16 cellular contexts compared by ENCODE assay signal in the genomic region with DNA sequence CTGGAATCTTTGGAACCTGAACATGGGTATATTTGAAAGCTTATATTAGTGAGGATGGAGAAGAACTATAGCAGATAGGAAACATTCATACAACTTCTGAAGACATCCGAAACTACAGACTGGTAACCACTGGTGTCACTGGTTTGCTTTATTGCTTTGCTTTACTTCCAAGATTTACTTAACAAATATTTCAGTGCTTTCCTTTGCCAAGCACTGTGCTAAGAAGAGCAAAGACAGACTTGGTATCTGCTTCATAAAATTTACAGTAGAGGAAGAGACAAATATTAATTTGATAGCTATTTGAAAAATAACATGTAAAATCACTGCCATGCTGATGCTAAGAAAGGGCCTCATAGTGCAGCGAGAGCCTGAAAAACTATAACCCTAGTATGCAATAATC. TPM values are rescaled to one million over a fixed set of nuclear protein-coding genes. Genes with fewer than 3 reads are reported as not detected.
DNase-seq lines count a peak whose midpoint lies in the region; ATAC-seq and TF ChIP-seq lines count a peak whose summit lies in the region.
"Had no signal": no experiment of that assay in that cellular context is flagged by ENCODE, and none has a peak within 500 bp of the region (broad histone marks: within the 10 kb centered on the region; RNA-seq: fewer than 3 reads in every experiment).

No MANE protein-coding gene starts in this region.

- peak overlapping the region; percentile 92 for H3K4me2 ChIP-seq in hepatocyte
- H3K4me2 ChIP-seq: SK-N-SH had no signal

- no peak for TF ChIP-seq POLR2A in sigmoid colon (IDR thresholded peaks at IDR 0.05)

- TF ChIP-seq EP300 in sigmoid colon (IDR thresholded peaks at IDR 0.05): peak in 1 of 4 donors; percentile 8

- no peak for ATAC-seq in activated T-helper 17 cell treated with anti-CD3 and anti-CD28 coated beads, Interleukin-2, amount 50 U/mL, for 72 hours (replicated peaks)
- no peak for ATAC-seq in HG02642 (IDR thresholded peaks at IDR 0.05; ENCODE audit: poor library complexity, unreplicated experiment)
- no peak for ATAC-seq in HG02759 (IDR thresholded peaks at IDR 0.05; ENCODE audit: unreplicated experiment)

- no peaks in the 10 kb centered on the region for H3K36me3 Mint-ChIP-seq in Caco-2 (ENCODE audit: insufficient read depth, unreplicated experiment)
- no peaks in the 10 kb centered on the region for H3K36me3 Mint-ChIP-seq in activated T-helper 17 cell treated with anti-CD3 and anti-CD28 coated beads, Interleukin-2, amount 50 U/mL, for 72 hours (ENCODE audit: low read depth)

- no TSS peak for BruUV-seq in Caco-2 (replicated peaks; lab: Mats Ljungman, UMichigan)

- H3K27ac Mint-ChIP-seq in Caco-2 (ENCODE audit: unreplicated experiment): no peak overlapping the region
- H3K27ac Mint-ChIP-seq in activated T-helper 17 cell treated with anti-CD3 and anti-CD28 coated beads, Interleukin-2, amount 50 U/mL, for 72 hours: no peak overlapping the region
- H3K27ac Mint-ChIP-seq: activated CD4-positive, alpha-beta T cell treated with anti-CD3 and anti-CD28 coated beads for 36 hours had no signal

- WGBS in hepatocyte (ENCODE audit: low lambda C conversion rate, missing lambda C conversion rate): 92% methylated on average over 2 of the region's 2 CpGs
- 79 to 82% methylated on average over 2 of the region's 2 CpGs for WGBS in sigmoid colon, 2 donors

- peaks cover 6% of the 10 kb centered on the region for H3K4me1 Mint-ChIP-seq in Caco-2 (ENCODE audit: low read depth, unreplicated experiment)
- no peaks in the 10 kb centered on the region for H3K4me1 Mint-ChIP-seq in activated T-helper 17 cell treated with anti-CD3 and anti-CD28 coated beads, Interleukin-2, amount 50 U/mL, for 72 hours

- H3K4me1 ChIP-seq in Caco-2 (no peaks in the 10 kb centered on the region), hepatocyte (ENCODE audit: insufficient read depth) (no peaks in the 10 kb centered on the region), sigmoid colon (peaks cover 0 to 34% (median 17%) of the 10 kb centered on the region in 4 donors)

- peak overlapping the region; percentile 81 for H3K4me3 Mint-ChIP-seq in Caco-2 (ENCODE audit: unreplicated experiment)
- peak overlapping the region; percentile 66 for H3K4me3 Mint-ChIP-seq in activated T-helper 17 cell treated with anti-CD3 and anti-CD28 coated beads, Interleukin-2, amount 50 U/mL, for 72 hours

- H3K27me3 Mint-ChIP-seq in Caco-2 (ENCODE audit: insufficient read depth, unreplicated experiment): peaks cover 3% of the 10 kb centered on the region
- peaks cover 12% of the 10 kb centered on the region for H3K27me3 Mint-ChIP-seq in activated T-helper 17 cell treated with anti-CD3 and anti-CD28 coated beads, Interleukin-2, amount 50 U/mL, for 72 hours

- no peaks in the 10 kb centered on the region for H3K36me3 ChIP-seq in Caco-2 (ENCODE audit: control insufficient read depth, insufficient read depth, low read length)
- H3K36me3 ChIP-seq in hepatocyte (replicated peaks; ENCODE audit: insufficient read depth, low read depth): no peaks in the 10 kb centered on the region
- H3K36me3 ChIP-seq in sigmoid colon: no peaks in the 10 kb centered on the region
- H3K36me3 ChIP-seq: neutrophil, Peyer's patch had no signal

- H3K4me3 ChIP-seq in Caco-2 (ENCODE audit: low read depth, low read length) (no peak overlapping the region), hepatocyte (no peak overlapping the region), sigmoid colon (peak overlapping the region in 2 of 4 donors; percentile 61 to 71)

- TF ChIP-seq CTCF in Caco-2 (IDR thresholded peaks at IDR 0.05; ENCODE audit: insufficient read depth in 1 of 2, low read depth in 1 of 2, low read length in 1 of 2, severe bottlenecking in 1 of 2, unreplicated experiment in 1 of 2): no peak
- no peak for TF ChIP-seq CTCF in hepatocyte (IDR thresholded peaks at IDR 0.05; ENCODE audit: poor library complexity)
- no peak for TF ChIP-seq CTCF in sigmoid colon (IDR thresholded peaks at IDR 0.05)

- no peak for DNase-seq in Caco-2
- no peak for DNase-seq in hepatocyte (ENCODE audit: low spot score)
- DNase-seq in sigmoid colon: no peak
- DNase-seq in HuH-7 (ENCODE audit: low spot score): no peak
- no peak for DNase-seq in NCI-H748 (lab: John Stamatoyannopoulos, UW; ENCODE audit: unreplicated experiment)
- DNase-seq: aorta, NCI-H1436, NCI-H2171 treated with DMSO at 0.1 percent for 48 hours, T1000 had no signal

- no peaks in the 10 kb centered on the region for H4K20me1 ChIP-seq in hepatocyte (ENCODE audit: insufficient read depth, poor library complexity, severe bottlenecking)

- H3K9me2 ChIP-seq in hepatocyte (replicated peaks; ENCODE audit: insufficient read depth): no peaks in the 10 kb centered on the region
- H3K9me2 ChIP-seq: SK-N-SH had no signal

- peaks cover 13% of the 10 kb centered on the region for H3K79me2 ChIP-seq in hepatocyte

- no peaks in the 10 kb centered on the region for H3K9me3 Mint-ChIP-seq in Caco-2 (ENCODE audit: unreplicated experiment)
- no peaks in the 10 kb centered on the region for H3K9me3 Mint-ChIP-seq in activated T-helper 17 cell treated with anti-CD3 and anti-CD28 coated beads, Interleukin-2, amount 50 U/mL, for 72 hours

- H3K9me3 ChIP-seq in Caco-2: no peaks in the 10 kb centered on the region
- H3K9me3 ChIP-seq in hepatocyte (ENCODE audit: low read depth): no peaks in the 10 kb centered on the region
- H3K9me3 ChIP-seq in sigmoid colon: no peaks in the 10 kb centered on the region
- H3K9me3 ChIP-seq: neutrophil, Peyer's patch, SK-N-SH had no signal

- H3K27ac ChIP-seq in hepatocyte (no peak overlapping the region), sigmoid colon (peak overlapping the region in 3 of 4 donors; percentile 89 to 90 (median 90))
- H3K27ac ChIP-seq: neutrophil had no signal

- no peaks in the 10 kb centered on the region for H3K27me3 ChIP-seq in Caco-2 (replicated peaks; ENCODE audit: control insufficient read depth, insufficient read depth, low read length)
- no peaks in the 10 kb centered on the region for H3K27me3 ChIP-seq in hepatocyte
- H3K27me3 ChIP-seq in sigmoid colon: no peaks in the 10 kb centered on the region
- H3K27me3 ChIP-seq: Peyer's patch had no signal

- intact Hi-C loops in Caco-2 (cut with micrococcal nuclease; ENCODE audit: unreplicated experiment) (loop anchor here (2.0 kb wide), 1 partner anchor 47 kb away; no protein-coding TSS in a partner anchor), sigmoid colon (cut with DNase I) (loop anchor here (10.0 kb wide), 1 partner anchor 589 kb away; a partner anchor contains a TSS)

- POLR2A ChIA-PET in Caco-2 (lab: Charles Lee): interaction anchor here (0.7 kb wide), 1 partner anchor 240 kb away, joined by 6 read pairs; no protein-coding TSS in a partner anchor

- CTCF ChIA-PET in Caco-2 (lab: Charles Lee): interaction anchor here (0.7 to 1.2 kb wide), 2 partner anchors 11 to 47 kb away, joined by 3 to 7 read pairs; no protein-coding TSS in a partner anchor

- no peak overlapping the region for H2AFZ ChIP-seq in hepatocyte

RNA-seq across cellular contexts. Expression of a gene that starts 1.8 kb away (rescaled TPM):
- total RNA-seq in Caco-2 (2022) (60.1 and 83.9 TPM in 2 replicates), hepatocyte (182 and 197 TPM in 2 replicates), sigmoid colon (10 to 100 TPM; 61.0 to 98.9 (median 73.8) TPM)
- total RNA-seq in activated T-helper 17 cell treated with anti-CD3 and anti-CD28 coated beads, Interleukin-2, amount 50 U/mL, for 72 hours: 1 to 10 TPM in 1 of 2 donors, under 1 TPM in 1; 0.58 to 1.1 TPM
- polyA plus RNA-seq in hepatocyte (171 and 190 TPM in 2 replicates), sigmoid colon (10 to 100 TPM in 2 of 3 donors, 1 to 10 TPM in 1; 8.1 to 21.8 (median 13.8) TPM)

Comparison
In these comparisons a context has a peak if more than half of its experiments do, and no peak if none do; other contexts are left out.
1. RNA of a gene that starts 1.8 kb away (total RNA-seq): 182 to 197 TPM in hepatocyte, 60.1 to 83.9 TPM in Caco-2 and 61.0 to 98.9 TPM in sigmoid colon; 0.58 to 1.1 TPM in activated T-helper 17 cell treated with anti-CD3 and anti-CD28 coated beads, Interleukin-2, amount 50 U/mL, for 72 hours; every median in the first group is over 10 times any median in the second.